8 cellular contexts compared by ENCODE assay signal in genomic region chr3:19885468-19885867, GRCh38. TPM values are rescaled to one million over a fixed set of nuclear protein-coding genes. Genes with fewer than 3 reads are reported as not detected.
DNase-seq lines count a peak whose midpoint lies in the region; ATAC-seq, FAIRE-seq and TF ChIP-seq lines count a peak whose summit lies in the region.

No MANE protein-coding gene starts in this region.

- H3K4me2 ChIP-seq in H9 (ENCODE audit: insufficient read depth, insufficient read length, low read length) (no peak overlapping the region), endothelial cell of umbilical vein (ENCODE audit: insufficient read depth, low read length) (no peak overlapping the region), osteoblast (ENCODE audit: insufficient read depth, low read length) (no peak overlapping the region)

- H2AFZ ChIP-seq in H9 (ENCODE audit: low read length) = no peak overlapping the region
- H2AFZ ChIP-seq in endothelial cell of umbilical vein (ENCODE audit: low read depth, low read length) = peak overlapping the region; percentile 50
- no peak overlapping the region for H2AFZ ChIP-seq in osteoblast (ENCODE audit: low read length)

- TF ChIP-seq CTCF in H9 (conservative IDR thresholded peaks at IDR 0.05) = peak; percentile 81
- peak; percentile 64 for TF ChIP-seq CTCF in Panc1 (IDR thresholded peaks at IDR 0.05)
- peak; percentile 46 to 51 for TF ChIP-seq CTCF in endothelial cell of umbilical vein (IDR thresholded peaks at IDR 0.05; ENCODE audit: extremely low read depth in 1 of 2, insufficient read depth in 1 of 2, low read depth in 1 of 2, low read length in 2 of 2)
- peak; percentile 77 for TF ChIP-seq CTCF in osteoblast (IDR thresholded peaks at IDR 0.05; ENCODE audit: extremely low read depth, low read depth, low read length)

- H3K18ac ChIP-seq in H9 (ENCODE audit: insufficient read length, low read depth, low read length) = no peak overlapping the region

- no CpG with 5 or more reads among the region's 5 CpGs for WGBS in H9 (ENCODE audit: extremely low coverage, insufficient read length, low lambda C conversion rate)

- peak; percentile 67 for FAIRE-seq in endothelial cell of umbilical vein (lab: Jason Lieb, UNC)

- CTCF ChIA-PET in Panc1 (lab: Charles Lee) = no interaction called here
- CTCF ChIA-PET in endothelial cell of umbilical vein (lab: Charles Lee) = interaction anchor here (0.9 to 6.4 kb wide), 9 partner anchors 15 to 302 kb away, joined by 3 to 46 read pairs (median 6); partner anchors contain the start of gene KAT2B

- in situ Hi-C loops in Panc1 (cut with HindIII; ENCODE audit: low pct_unique_long_range_greater_than_20kb, low sequenced_read_pairs) = no loop called here

- no peak overlapping the region for H3K27ac ChIP-seq in H9 (ENCODE audit: insufficient read length, low read depth, low read length)
- no peak overlapping the region for H3K27ac ChIP-seq in Panc1 (ENCODE audit: low read length)
- H3K27ac ChIP-seq in endothelial cell of umbilical vein (ENCODE audit: insufficient read depth, low read depth, low read length) = no peak overlapping the region
- H3K27ac ChIP-seq in osteoblast (ENCODE audit: low read depth, low read length) = no peak overlapping the region

- dilution Hi-C loops in endothelial cell of umbilical vein (cut with MboI; ENCODE audit: extremely low pct_ligation_motif_present, low sequenced_read_pairs) = no loop called here

- H3K79me1 ChIP-seq in H9 (ENCODE audit: insufficient read depth, low read depth, low read length, poor library complexity, severe bottlenecking) = no peaks in the 10 kb centered on the region

- H3K36me3 Mint-ChIP-seq in H9 (ENCODE audit: insufficient read depth in 1 of 3, low read depth in 3 of 3) = no peaks in the 10 kb centered on the region

- H3K36me3 ChIP-seq in Panc1 (ENCODE audit: control insufficient read depth, insufficient read depth, low read length) (no peaks in the 10 kb centered on the region), endothelial cell of umbilical vein (ENCODE audit: control insufficient read depth in 2 of 2, extremely low read depth in 1 of 2, insufficient read depth in 2 of 2, low read length in 2 of 2) (no peaks in the 10 kb centered on the region), osteoblast (ENCODE audit: insufficient read depth, low read length) (no peaks in the 10 kb centered on the region)

- intact Hi-C loops in Panc1 (cut with micrococcal nuclease; ENCODE audit: unreplicated experiment) = loop anchor here (10.0 kb wide), 1 partner anchor 279 kb away; no protein-coding TSS in a partner anchor
- intact Hi-C loops in endothelial cell of umbilical vein (cut with micrococcal nuclease) = loop anchor here (1.0 to 5.0 kb wide), 6 partner anchors 15 to 1463 kb away; partner anchors contain the start of genes KAT2B, RAB5A and SGO1

- TF ChIP-seq POLR2A in endothelial cell of umbilical vein (IDR thresholded peaks at IDR 0.05; ENCODE audit: low read depth, low read length) = no peak

- no peak overlapping the region for H3K4me3 Mint-ChIP-seq in H9

- H3K79me2 ChIP-seq in H9 (ENCODE audit: insufficient read depth, low read length) = no peaks in the 10 kb centered on the region
- no peaks in the 10 kb centered on the region for H3K79me2 ChIP-seq in endothelial cell of umbilical vein (ENCODE audit: control insufficient read depth, insufficient read depth, low read length)
- no peaks in the 10 kb centered on the region for H3K79me2 ChIP-seq in osteoblast (ENCODE audit: insufficient read depth, low read length)

- H3K9ac ChIP-seq in H9 (ENCODE audit: extremely low read depth, insufficient read length, low read length) (no peak overlapping the region), endothelial cell of umbilical vein (replicated peaks; ENCODE audit: extremely low read depth, insufficient read depth, low read length) (no peak overlapping the region)

- no peaks in the 10 kb centered on the region for H3K9me1 ChIP-seq in endothelial cell of umbilical vein (replicated peaks; ENCODE audit: control insufficient read depth, extremely low read depth, insufficient read depth, low read length)

- no peak overlapping the region for H2BK12ac ChIP-seq in H9 (ENCODE audit: insufficient read length, low read depth, low read length)

- no peak overlapping the region for H3K4ac ChIP-seq in H9 (ENCODE audit: low read depth, low read length)

- POLR2A ChIA-PET in Panc1 (lab: Charles Lee) (no interaction called here), endothelial cell of umbilical vein (lab: Charles Lee) (no interaction called here)

- no peaks in the 10 kb centered on the region for H3K27me3 ChIP-seq in H9 (ENCODE audit: insufficient read depth, low read length)
- H3K27me3 ChIP-seq in Panc1 (ENCODE audit: control insufficient read depth, insufficient read depth, low read length) = no peaks in the 10 kb centered on the region
- no peaks in the 10 kb centered on the region for H3K27me3 ChIP-seq in endothelial cell of umbilical vein (ENCODE audit: control insufficient read depth in 2 of 2, insufficient read depth in 2 of 2, low read length in 2 of 2)
- no peaks in the 10 kb centered on the region for H3K27me3 ChIP-seq in osteoblast (ENCODE audit: insufficient read depth, low read length)

- no peaks in the 10 kb centered on the region for H3K23me2 ChIP-seq in H9 (ENCODE audit: insufficient read length, low read depth, low read length, poor library complexity, severe bottlenecking)

- no peak overlapping the region for H4K91ac ChIP-seq in H9 (ENCODE audit: insufficient read length, low read depth, low read length)

- H2BK5ac ChIP-seq in H9 (ENCODE audit: insufficient read length, low read length) = no peak overlapping the region

- H2AK5ac ChIP-seq in H9 (ENCODE audit: insufficient read length, low read length) = no peak overlapping the region

- no peak for ATAC-seq in Panc1
- no peak for ATAC-seq in GM19452 (IDR thresholded peaks at IDR 0.05; ENCODE audit: unreplicated experiment)

- H3K56ac ChIP-seq in H9 (ENCODE audit: insufficient read length, low read depth, low read length) = no peak overlapping the region

- no peak overlapping the region for H2BK15ac ChIP-seq in H9 (ENCODE audit: low read depth, low read length)

- H4K8ac ChIP-seq in H9 (replicated peaks; ENCODE audit: insufficient read length, low read depth, low read length) = no peak overlapping the region

- peak; percentile 3 for DNase-seq in activated CD4-positive, alpha-beta T cell treated with anti-CD3 and anti-CD28 coated beads for 48 hours
- no peak for DNase-seq in activated CD4-positive, alpha-beta T cell treated with anti-CD3 and anti-CD28 coated beads, Interleukin-2, amount 50 U/mL, for 1 hour
- DNase-seq in H9 = peak; percentile 35
- no peak for DNase-seq in Panc1 (ENCODE audit: low read depth, low spot score)
- peak; percentile 47 for DNase-seq in endothelial cell of umbilical vein (ENCODE audit: low read depth, low spot score)
- DNase-seq in osteoblast (ENCODE audit: insufficient read length, low spot score, missing footprints) = peak; percentile 27
- no peak for DNase-seq in retina

- H3K4me1 Mint-ChIP-seq in H9 = peaks cover 20 to 28% of the 10 kb centered on the region in 2 experiments

- no peaks in the 10 kb centered on the region for H4K20me1 ChIP-seq in H9 (ENCODE audit: control insufficient read depth, insufficient read depth, insufficient read length)
- H4K20me1 ChIP-seq in endothelial cell of umbilical vein (replicated peaks; ENCODE audit: control insufficient read depth, extremely low read depth, insufficient read depth, low read length) = no peaks in the 10 kb centered on the region
- no peaks in the 10 kb centered on the region for H4K20me1 ChIP-seq in osteoblast (ENCODE audit: insufficient read depth, low read length)

- H2BK120ac ChIP-seq in H9 (ENCODE audit: low read depth, low read length, poor library complexity, severe bottlenecking) = no peak overlapping the region

- H3K14ac ChIP-seq in H9 (ENCODE audit: insufficient read depth, low read length) = no peak overlapping the region

- no peak overlapping the region for H2BK20ac ChIP-seq in H9 (ENCODE audit: low read depth, low read length, poor library complexity, severe bottlenecking)

- H3K27ac Mint-ChIP-seq in H9 = no peak overlapping the region; a peak in 1 of 7 replicates

- no peaks in the 10 kb centered on the region for H3K9me3 ChIP-seq in H9 (ENCODE audit: control insufficient read depth, low read depth, low read length)
- no peaks in the 10 kb centered on the region for H3K9me3 ChIP-seq in Panc1 (ENCODE audit: control insufficient read depth, insufficient read depth, low read depth, low read length)
- H3K9me3 ChIP-seq in endothelial cell of umbilical vein (replicated peaks; ENCODE audit: control insufficient read depth, insufficient read depth, low read length) = no peaks in the 10 kb centered on the region
- no peaks in the 10 kb centered on the region for H3K9me3 ChIP-seq in osteoblast (ENCODE audit: low read depth, low read length)

- no peak overlapping the region for H3K23ac ChIP-seq in H9 (ENCODE audit: insufficient read length, low read depth, low read length)

- no peaks in the 10 kb centered on the region for H3K9me3 Mint-ChIP-seq in H9

- BruUV-seq in Panc1 (replicated peaks; lab: Mats Ljungman, UMichigan) (no TSS peak), endothelial cell of umbilical vein (replicated peaks; lab: Mats Ljungman, UMichigan) (no TSS peak)

- H3K4me1 ChIP-seq in H9 (ENCODE audit: insufficient read depth, low read length) (0 out of 2 replicates have a peak, but pooled peaks cover 2% of the 10 kb centered on the region), Panc1 (ENCODE audit: control insufficient read depth, insufficient read depth, low read length) (peaks cover 7% of the 10 kb centered on the region; the same call in 1 of the 2 replicates), endothelial cell of umbilical vein (ENCODE audit: control insufficient read depth, extremely low read depth, insufficient read depth, low read length) (peaks cover 20% of the 10 kb centered on the region), osteoblast (ENCODE audit: insufficient read depth, low read length) (peaks cover 18% of the 10 kb centered on the region)

- no peaks in the 10 kb centered on the region for H3K27me3 Mint-ChIP-seq in H9 (ENCODE audit: low read depth)

- no peak overlapping the region for H3T11ph ChIP-seq in H9 (ENCODE audit: low read length)

- no peak overlapping the region for H3K4me3 ChIP-seq in Panc1 (ENCODE audit: low read depth in 2 of 2, low read length in 2 of 2)
- H3K4me3 ChIP-seq in endothelial cell of umbilical vein (replicated peaks in 1 of 3; ENCODE audit: insufficient read depth in 1 of 3, low read depth in 1 of 3, low read length in 3 of 3) = no peak overlapping the region
- no peak overlapping the region for H3K4me3 ChIP-seq in osteoblast (ENCODE audit: insufficient read depth, low read length)

- no peak overlapping the region for H4K5ac ChIP-seq in H9 (ENCODE audit: insufficient read length, low read depth, low read length)

RNA-seq across cellular contexts. Expression of gene EFHB, which starts 48.5 kb away (rescaled TPM):
- 1.6 and 1.9 TPM in 2 replicates for total RNA-seq in H9 (2021)
- 0.46 TPM for total RNA-seq in Panc1 (2021; ENCODE audit: unreplicated experiment)
- polyA plus RNA-seq in Panc1 (2012; ENCODE audit: insufficient read length) = not detected
- 0.82 and 0.99 TPM in 2 replicates for total RNA-seq in endothelial cell of umbilical vein
- polyA plus RNA-seq in endothelial cell of umbilical vein = not detected in 2 replicates
- 0.18 and 0.19 TPM in 2 replicates for polyA plus RNA-seq in endothelial cell of umbilical vein (2011; cell fraction: cytosol; rRNA removed)
- polyA plus RNA-seq in endothelial cell of umbilical vein (2011; cell fraction: nucleus; rRNA removed) = 0.78 TPM in 1 of 2 replicates, not detected in the other
- 0.60 and 0.78 TPM in 2 replicates for polyA plus RNA-seq in endothelial cell of umbilical vein (2012)
- polyA minus RNA-seq in endothelial cell of umbilical vein = 3.7 TPM in 1 of 2 replicates, not detected in the other
- polyA minus RNA-seq in endothelial cell of umbilical vein (2011; cell fraction: cytosol; rRNA and poly(A)+ RNA removed) = not detected
- polyA minus RNA-seq in endothelial cell of umbilical vein (2011; cell fraction: nucleus; rRNA and poly(A)+ RNA removed) = 1.4 TPM in 1 of 2 replicates, not detected in the other
- 0.29 and 1.8 TPM in 2 replicates for total RNA-seq in osteoblast

Comparison
In these comparisons a context has a peak if more than half of its experiments do, and no peak if none do; other contexts are left out.
1. DNase-seq: peak in activated CD4-positive, alpha-beta T cell treated with anti-CD3 and anti-CD28 coated beads for 48 hours (single experiment), H9 (single experiment), endothelial cell of umbilical vein (single experiment) and osteoblast (single experiment); none in activated CD4-positive, alpha-beta T cell treated with anti-CD3 and anti-CD28 coated beads, Interleukin-2, amount 50 U/mL, for 1 hour (single experiment), Panc1 (single experiment) and retina (single experiment).
2. Peak in every context shown above with its lines, with median percentiles within 50 percentile points of each other: CTCF ChIP-seq.